9 cellular contexts compared by ENCODE assay signal in genomic region chr14:77158175-77158908, GRCh38. TPM values are rescaled to one million over a fixed set of nuclear protein-coding genes. Genes with fewer than 3 reads are reported as not detected.
DNase-seq lines count a peak whose midpoint lies in the region; ATAC-seq and TF ChIP-seq lines count a peak whose summit lies in the region.
"Had no signal": no experiment of that assay in that cellular context is flagged by ENCODE, and none has a peak within 500 bp of the region (broad histone marks: within the 10 kb centered on the region; RNA-seq: fewer than 3 reads in every experiment).

No MANE protein-coding gene starts in this region.

- peaks cover 55% of the 10 kb centered on the region for H3K4me1 Mint-ChIP-seq in brain
- H3K4me1 Mint-ChIP-seq: naive thymus-derived CD8-positive, alpha-beta T cell had no signal

- no peak for ATAC-seq in GM21381 (IDR thresholded peaks at IDR 0.05; ENCODE audit: unreplicated experiment)
- no peak for ATAC-seq in GM21825 (IDR thresholded peaks at IDR 0.05; ENCODE audit: unreplicated experiment)
- ATAC-seq in GM21529 (IDR thresholded peaks at IDR 0.05; ENCODE audit: unreplicated experiment): no peak
- ATAC-seq: naive thymus-derived CD8-positive, alpha-beta T cell had no signal

- peak overlapping the region; percentile 12; the same call in 1 of the 2 replicates for H3K4me3 ChIP-seq in AG10803 (ENCODE audit: low read length)

- peak overlapping the region; percentile 90 to 99 (median 98) for H3K27ac Mint-ChIP-seq in brain
- H3K27ac Mint-ChIP-seq: naive thymus-derived CD8-positive, alpha-beta T cell had no signal

- TF ChIP-seq CTCF in AG10803 (conservative IDR thresholded peaks at IDR 0.05; ENCODE audit: low read length) (no peak), brain (conservative IDR thresholded peaks at IDR 0.05) (no peak)

- no peaks in the 10 kb centered on the region for H3K36me3 Mint-ChIP-seq in brain
- H3K36me3 Mint-ChIP-seq: naive thymus-derived CD8-positive, alpha-beta T cell had no signal

- peaks cover 6% of the 10 kb centered on the region for H3K27me3 Mint-ChIP-seq in brain

- H3K9me3 Mint-ChIP-seq in brain: peaks cover 0 to 6% (median 0%) of the 10 kb centered on the region in 5 experiments
- H3K9me3 Mint-ChIP-seq: naive thymus-derived CD8-positive, alpha-beta T cell had no signal

- DNase-seq in AG10803 (ENCODE audit: low read depth) (peak; percentile 70), NCI-H1105 (lab: John Stamatoyannopoulos, UW) (peak; percentile 77), left kidney (ENCODE audit: low read depth, low spot score) (peak; percentile 73)
- no peak for DNase-seq in activated naive CD4-positive, alpha-beta T cell (lab: John Stamatoyannopoulos, UW)
- DNase-seq: naive thymus-derived CD8-positive, alpha-beta T cell had no signal

- H3K4me3 Mint-ChIP-seq in brain: peak overlapping the region; percentile 46 to 78 (median 64)
- H3K4me3 Mint-ChIP-seq: naive thymus-derived CD8-positive, alpha-beta T cell had no signal

RNA-seq across cellular contexts. Expression of gene ZDHHC22, which starts 16.8 kb away (rescaled TPM):
- polyA plus RNA-seq in brain (ENCODE audit: insufficient read depth, low read depth, low replicate concordance): 30.2 TPM
- polyA plus RNA-seq: naive thymus-derived CD8-positive, alpha-beta T cell had no signal

RNA-seq across cellular contexts. Expression of gene TMEM63C, which starts 23.3 kb away (rescaled TPM):
- 53.6 TPM for polyA plus RNA-seq in brain (ENCODE audit: insufficient read depth, low read depth, low replicate concordance)

Comparison
In these comparisons a context has a peak if more than half of its experiments do, and no peak if none do; other contexts are left out.
1. DNase-seq: peak in AG10803 (single experiment), NCI-H1105 (single experiment) and left kidney (single experiment); none in activated naive CD4-positive, alpha-beta T cell (0 of 4).